ENCODE assay signal across 18 cellular contexts in genomic region chr9:112384690-112385089, GRCh38. TPM values are rescaled to one million over a fixed set of nuclear protein-coding genes. Genes with fewer than 3 reads are reported as not detected.
A peak's percentile ranks its signal among the peaks of the same experiment; 100 is the strongest.
DNase-seq lines count a peak whose midpoint lies in the region; ATAC-seq, FAIRE-seq and TF ChIP-seq lines count a peak whose summit lies in the region.
"Had no signal": no experiment of that assay in that cellular context is flagged by ENCODE, and none has a peak within 500 bp of the region (broad histone marks: within the 10 kb centered on the region; RNA-seq: fewer than 3 reads in every experiment).

No MANE protein-coding gene starts in this region.

- no peak for ATAC-seq in activated B cell treated with CpG ODN at 0.5 μM for 24 hours (ENCODE audit: low read depth)
- ATAC-seq: foreskin keratinocyte had no signal

- no peaks in the 10 kb centered on the region for H3K9me3 ChIP-seq in Loucy (ENCODE audit: insufficient read depth, low read depth, low read length)
- no peaks in the 10 kb centered on the region for H3K9me3 ChIP-seq in trophoblast cell (ENCODE audit: insufficient read depth, low read depth, low read length)
- H3K9me3 ChIP-seq: prostate gland had no signal

- no peak overlapping the region for H3K27ac ChIP-seq in trophoblast cell (ENCODE audit: low read depth, low read length)
- H3K27ac ChIP-seq: C4-2B, foreskin keratinocyte, prostate gland had no signal

- FAIRE-seq in GM12891 (lab: Jason Lieb, UNC): peak; percentile 28
- FAIRE-seq: islet of Langerhans had no signal

- H2AFZ ChIP-seq in Loucy (ENCODE audit: low read length): no peak overlapping the region
- H2AFZ ChIP-seq in trophoblast cell (ENCODE audit: insufficient read depth, low read length, poor library complexity): no peak overlapping the region

- DNase-seq in GM12891 (ENCODE audit: insufficient read length, low spot score) (no peak), activated B cell treated with CpG ODN at 0.5 μM for 24 hours (no peak), trophoblast cell (peak in 1 of 2 donors; percentile 9), H7 (no peak), Ammon's horn (ENCODE audit: low spot score) (no peak), NCI-H748 treated with DMSO at 0.1 percent for 48 hours (lab: John Stamatoyannopoulos, UW) (no peak), germinal center (ENCODE audit: low spot score) (no peak)
- DNase-seq: activated CD4-positive, alpha-beta T cell treated with anti-CD3 and anti-CD28 coated beads, Interleukin-2, amount 10 ng/mL, durations not matched to agents 7 days and 5 days; DND-41; effector CD4-positive, alpha-beta T cell; foreskin keratinocyte; HFFc6; stimulated activated CD4-positive, alpha-beta T cell treated with anti-CD3 and anti-CD28 coated beads, Interleukin-1b, Interleukin-23, amount 100 ng/mL, for 48 hours had no signal

- H4K91ac ChIP-seq in trophoblast cell (ENCODE audit: low read depth, low read length): no peak overlapping the region

- H3K27me3 Mint-ChIP-seq in activated B cell treated with CpG ODN at 0.5 μM for 24 hours: no peaks in the 10 kb centered on the region
- H3K27me3 Mint-ChIP-seq: activated CD4-positive, alpha-beta T cell treated with anti-CD3 and anti-CD28 coated beads, Interleukin-2, amount 10 ng/mL, durations not matched to agents 7 days and 5 days had no signal

- intact Hi-C loops in activated B cell treated with CpG ODN at 0.5 μM for 24 hours (cut with micrococcal nuclease): loop anchor here (5.0 kb wide), 1 partner anchor 768 kb away; the partner anchor contains the start of gene SLC31A2

- WGBS in trophoblast cell (ENCODE audit: extremely low coverage, insufficient coverage, insufficient read length): no CpG with 5 or more reads among the region's 5 CpGs

- no peaks in the 10 kb centered on the region for H3K9me2 ChIP-seq in Loucy (replicated peaks; ENCODE audit: low read depth, low read length)

- H3K9ac ChIP-seq in Loucy (ENCODE audit: low read depth, low read length, poor library complexity, severe bottlenecking): peak overlapping the region; percentile 25
- no peak overlapping the region for H3K9ac ChIP-seq in trophoblast cell (ENCODE audit: low read length)

- no peaks in the 10 kb centered on the region for H4K20me1 ChIP-seq in Loucy (ENCODE audit: insufficient read depth, low read length, poor library complexity, severe bottlenecking)

- no peaks in the 10 kb centered on the region for H3K27me3 ChIP-seq in Loucy (ENCODE audit: insufficient read depth, low read length, poor library complexity, severe bottlenecking)
- no peaks in the 10 kb centered on the region for H3K27me3 ChIP-seq in trophoblast cell (ENCODE audit: insufficient read depth, low read length)
- H3K27me3 ChIP-seq in H7 (ENCODE audit: control insufficient read depth, insufficient read depth, low read length): no peaks in the 10 kb centered on the region
- H3K27me3 ChIP-seq: foreskin keratinocyte had no signal

- no peak overlapping the region for H2BK5ac ChIP-seq in trophoblast cell (ENCODE audit: low read depth, low read length, poor library complexity)

- H2AK5ac ChIP-seq in trophoblast cell (ENCODE audit: low read length): no peak overlapping the region

- no peak overlapping the region for H3K18ac ChIP-seq in trophoblast cell (ENCODE audit: low read length)

- H2BK12ac ChIP-seq in trophoblast cell (ENCODE audit: low read length): no peak overlapping the region

- peak overlapping the region; percentile 10 for H3K4ac ChIP-seq in trophoblast cell (ENCODE audit: low read depth, low read length)

- no peak overlapping the region for H4K12ac ChIP-seq in trophoblast cell (ENCODE audit: low read depth, low read length)

- TF ChIP-seq POLR2A in GM12891 (IDR thresholded peaks at IDR 0.05; ENCODE audit: low read depth, low read length): no peak

- H3K36me3 Mint-ChIP-seq in activated B cell treated with CpG ODN at 0.5 μM for 24 hours (ENCODE audit: low read depth): peaks cover 8% of the 10 kb centered on the region

- no peak overlapping the region for H3K4me3 Mint-ChIP-seq in activated B cell treated with CpG ODN at 0.5 μM for 24 hours
- H3K4me3 Mint-ChIP-seq: activated CD4-positive, alpha-beta T cell treated with anti-CD3 and anti-CD28 coated beads, Interleukin-2, amount 10 ng/mL, durations not matched to agents 7 days and 5 days; HFFc6 had no signal

- H3K23ac ChIP-seq in trophoblast cell (ENCODE audit: low read length): no peak overlapping the region

- POLR2A ChIA-PET in activated B cell treated with CpG ODN at 0.5 μM for 24 hours (lab: Charles Lee): interaction anchor here (0.5 to 1.1 kb wide), 2 partner anchors 51 to 437 kb away, joined by 5 to 8 read pairs; partner anchors contain the start of gene PTBP3

- H3F3A ChIP-seq in Loucy (ENCODE audit: low read depth): no peaks in the 10 kb centered on the region; the same call in 1 of the 2 replicates

- H3K14ac ChIP-seq in trophoblast cell (ENCODE audit: low read length): no peak overlapping the region

- H3K36me3 ChIP-seq in Loucy (ENCODE audit: insufficient read depth, low read length) (no peaks in the 10 kb centered on the region), trophoblast cell (ENCODE audit: control insufficient read depth in 1 of 2, insufficient read depth in 2 of 2, low read length in 2 of 2) (peaks cover 0 to 2% of the 10 kb centered on the region in 2 experiments), H7 (replicated peaks; ENCODE audit: control insufficient read depth, insufficient read depth, low read length) (no peaks in the 10 kb centered on the region)
- H3K36me3 ChIP-seq: prostate gland had no signal

- H4K8ac ChIP-seq in trophoblast cell (ENCODE audit: low read depth, low read length): no peak overlapping the region

- peaks cover 4% of the 10 kb centered on the region for H3K79me1 ChIP-seq in trophoblast cell (ENCODE audit: low read length)

- peak overlapping the region; percentile 19 for H3K27ac Mint-ChIP-seq in activated B cell treated with CpG ODN at 0.5 μM for 24 hours
- H3K27ac Mint-ChIP-seq: activated CD4-positive, alpha-beta T cell treated with anti-CD3 and anti-CD28 coated beads, Interleukin-2, amount 10 ng/mL, durations not matched to agents 7 days and 5 days; activated T-helper 2 cell treated with anti-CD3 and anti-CD28 coated beads, Interferon-gamma antibody, Interleukin-2, Interleukin-4, amounts not matched to agents 10 μg/mL and 5 μg/mL and 100 μg/mL, durations not matched to agents 14 hours and 24 hours and 36 hours; HFFc6 had no signal

- H2BK120ac ChIP-seq in trophoblast cell (ENCODE audit: insufficient read depth, low read length, poor library complexity): no peak overlapping the region

- CTCF ChIA-PET in activated B cell treated with CpG ODN at 0.5 μM for 24 hours (lab: Charles Lee): interaction anchor here (0.5 to 1.2 kb wide), 2 partner anchors 22 to 25 kb away, joined by 3 to 6 read pairs; no protein-coding TSS in a partner anchor

- H3K79me2 ChIP-seq in Loucy (ENCODE audit: insufficient read depth, low read length) (peaks cover 24% of the 10 kb centered on the region), trophoblast cell (ENCODE audit: control insufficient read depth, insufficient read depth, low read length, poor library complexity) (peaks cover 6% of the 10 kb centered on the region)

- H3K4me1 ChIP-seq in Loucy (ENCODE audit: insufficient read depth, low read length, poor library complexity, severe bottlenecking) (peaks cover 34% of the 10 kb centered on the region), trophoblast cell (ENCODE audit: control insufficient read depth in 1 of 2, insufficient read depth in 2 of 2, low read length in 2 of 2) (peaks cover 0 to 3% of the 10 kb centered on the region in 2 experiments)
- H3K4me1 ChIP-seq: foreskin keratinocyte, prostate gland had no signal

- H3K4me3 ChIP-seq in Loucy (ENCODE audit: low read length, poor library complexity, severe bottlenecking): peak overlapping the region; percentile 4
- no peak overlapping the region for H3K4me3 ChIP-seq in trophoblast cell (ENCODE audit: low read depth, low read length)
- H3K4me3 ChIP-seq in H7 (ENCODE audit: insufficient read depth, low read depth, low read length): no peak overlapping the region
- H3K4me3 ChIP-seq: prostate gland had no signal

- peaks cover 51% of the 10 kb centered on the region for H3K4me1 Mint-ChIP-seq in activated B cell treated with CpG ODN at 0.5 μM for 24 hours

- no peaks in the 10 kb centered on the region for H3K9me3 Mint-ChIP-seq in activated B cell treated with CpG ODN at 0.5 μM for 24 hours
- H3K9me3 Mint-ChIP-seq: activated CD4-positive, alpha-beta T cell treated with anti-CD3 and anti-CD28 coated beads, Interleukin-2, amount 10 ng/mL, durations not matched to agents 7 days and 5 days; activated T-helper 2 cell treated with anti-CD3 and anti-CD28 coated beads, Interferon-gamma antibody, Interleukin-2, Interleukin-4, amounts not matched to agents 10 μg/mL and 5 μg/mL and 100 μg/mL, durations not matched to agents 14 hours and 24 hours and 36 hours; HFFc6 had no signal

- TF ChIP-seq CTCF in Loucy (conservative IDR thresholded peaks at IDR 0.05; ENCODE audit: low read length) (no peak), activated B cell treated with CpG ODN at 0.5 μM for 24 hours (IDR thresholded peaks at IDR 0.05) (no peak)

- H3K4me2 ChIP-seq in Loucy (ENCODE audit: low read depth, low read length, poor library complexity, severe bottlenecking) (peak overlapping the region; percentile 25), trophoblast cell (ENCODE audit: low read length) (no peak overlapping the region)

TF ChIP-seq in GM12891, 5 proteins besides CTCF, POLR2A, EP300 and RAD21:
- no peak for TF ChIP-seq POLR2AphosphoS5 (IDR thresholded peaks at IDR 0.05; ENCODE audit: low read depth, low read length)
- no peak for TF ChIP-seq TAF1 (IDR thresholded peaks at IDR 0.05; ENCODE audit: low read depth, low read length)
- no peak for TF ChIP-seq POU2F2 (IDR thresholded peaks at IDR 0.05; ENCODE audit: low read depth, low read length)
- TF ChIP-seq SPI1 (IDR thresholded peaks at IDR 0.05; ENCODE audit: low read depth, low read length): no peak
- no peak for TF ChIP-seq PAX5 (IDR thresholded peaks at IDR 0.05; ENCODE audit: insufficient read depth, low read length, severe bottlenecking)

RNA-seq across cellular contexts. Expression of gene HSDL2, which starts 4.8 kb away (rescaled TPM):
- 24.5 TPM for polyA plus RNA-seq in GM12891 (2012; ENCODE audit: low read depth, missing spikeins)
- total RNA-seq in activated B cell treated with CpG ODN at 0.5 μM for 24 hours: 11.0 and 11.3 TPM in 2 replicates
- 16.2 and 16.4 TPM in 2 replicates for polyA plus RNA-seq in trophoblast cell (2013)
- 27.6 and 30.0 TPM in 2 replicates for total RNA-seq in H7 (2014; rRNA removed; shearing (Covaris generic))

RNA-seq across cellular contexts. Expression of gene PTBP3, which starts 51.3 kb away (rescaled TPM):
- polyA plus RNA-seq in GM12891 (2012; ENCODE audit: low read depth, missing spikeins): 20.1 TPM
- 106 and 125 TPM in 2 replicates for total RNA-seq in activated B cell treated with CpG ODN at 0.5 μM for 24 hours
- 64.1 and 68.0 TPM in 2 replicates for polyA plus RNA-seq in trophoblast cell (2013)
- 57.5 and 109 TPM in 2 replicates for total RNA-seq in H7 (2014; rRNA removed; shearing (Covaris generic))
